In genomic region chr1:175129644-175129996, GRCh38 we compare ENCODE assay signal across 14 cellular contexts.
DNase-seq lines count a peak whose midpoint lies in the region; ATAC-seq and TF ChIP-seq lines count a peak whose summit lies in the region.
"Had no signal": no experiment of that assay in that cellular context is flagged by ENCODE, and none has a peak within 500 bp of the region (broad histone marks: within the 10 kb centered on the region; RNA-seq: fewer than 3 reads in every experiment).

No MANE protein-coding gene starts in this region.

- H3K4me3 ChIP-seq in gastroesophageal sphincter: no peak overlapping the region
- H3K4me3 ChIP-seq in neural progenitor cell: no peak overlapping the region
- H3K4me3 ChIP-seq: smooth muscle cell had no signal

- no peak overlapping the region for H3K9ac ChIP-seq in neural progenitor cell

- H3K79me2 ChIP-seq in neural progenitor cell (ENCODE audit: low read depth): no peaks in the 10 kb centered on the region

- H3K4me3 Mint-ChIP-seq in neural progenitor cell: no peak overlapping the region
- H3K4me3 Mint-ChIP-seq: dendritic cell treated with granulocyte-macrophage colony-stimulating factor and Interleukin-4, amounts not matched to agents 40 ng/mL and 50 ng/mL, for 4 days; immature natural killer cell had no signal

- H3K4me2 ChIP-seq in neural progenitor cell: peak overlapping the region; percentile 46
- H3K4me2 ChIP-seq: smooth muscle cell had no signal

- no peaks in the 10 kb centered on the region for H3K36me3 ChIP-seq in gastroesophageal sphincter
- no peaks in the 10 kb centered on the region for H3K36me3 ChIP-seq in neural progenitor cell

- H3K27ac Mint-ChIP-seq in neural progenitor cell: peak overlapping the region; percentile 75
- H3K27ac Mint-ChIP-seq: activated T-helper 2 cell treated with anti-CD3 and anti-CD28 coated beads, Interferon-gamma antibody, Interleukin-2, Interleukin-4, amounts not matched to agents 10 μg/mL and 5 μg/mL and 100 μg/mL, durations not matched to agents 14 hours and 24 hours and 36 hours; dendritic cell treated with granulocyte-macrophage colony-stimulating factor and Interleukin-4, amounts not matched to agents 40 ng/mL and 50 ng/mL, for 4 days; immature natural killer cell had no signal

- no peak for TF ChIP-seq EP300 in gastroesophageal sphincter (IDR thresholded peaks at IDR 0.05)

- H3K4me1 ChIP-seq in gastroesophageal sphincter (peaks cover 33 to 91% (median 49%) of the 10 kb centered on the region in 3 donors), neural progenitor cell (peaks cover 18% of the 10 kb centered on the region)

- WGBS in gastroesophageal sphincter (ENCODE audit: low coverage in 1 of 2), 2 donors: 36 to 89% methylated on average over 1 to 2 of the region's 2 CpGs

- peak; percentile 10 for ATAC-seq in left ventricle myocardium superior
- no peak for ATAC-seq in left cardiac atrium
- no peak for ATAC-seq in gastroesophageal sphincter
- ATAC-seq in HG02763 (IDR thresholded peaks at IDR 0.05; ENCODE audit: unreplicated experiment): no peak
- no peak for ATAC-seq in HG02840 (IDR thresholded peaks at IDR 0.05; ENCODE audit: low FRiP score, unreplicated experiment)
- no peak for ATAC-seq in GM21515 (IDR thresholded peaks at IDR 0.05; ENCODE audit: unreplicated experiment)
- no peak for ATAC-seq in GM18909 (IDR thresholded peaks at IDR 0.05; ENCODE audit: poor library complexity, unreplicated experiment)

- peaks cover 2% of the 10 kb centered on the region for H3K27me3 Mint-ChIP-seq in neural progenitor cell (ENCODE audit: insufficient read depth, low read depth)
- H3K27me3 Mint-ChIP-seq: dendritic cell treated with granulocyte-macrophage colony-stimulating factor and Interleukin-4, amounts not matched to agents 40 ng/mL and 50 ng/mL, for 4 days had no signal

- H3K4me1 Mint-ChIP-seq in neural progenitor cell: peaks cover 16% of the 10 kb centered on the region
- H3K4me1 Mint-ChIP-seq: immature natural killer cell had no signal

- no peak overlapping the region for H2AFZ ChIP-seq in neural progenitor cell (replicated peaks)

- no peaks in the 10 kb centered on the region for H3K9me3 ChIP-seq in gastroesophageal sphincter
- no peaks in the 10 kb centered on the region for H3K9me3 ChIP-seq in neural progenitor cell (ENCODE audit: low read depth)

- no peaks in the 10 kb centered on the region for H3K36me3 Mint-ChIP-seq in neural progenitor cell
- H3K36me3 Mint-ChIP-seq: immature natural killer cell had no signal

- no peak for DNase-seq in left ventricle myocardium superior
- no peak for DNase-seq in left cardiac atrium
- no peak for DNase-seq in neural progenitor cell (ENCODE audit: low spot score)
- DNase-seq: activated CD4-positive, alpha-beta T cell treated with anti-CD3 and anti-CD28 coated beads, Interleukin-2, amount 50 U/mL, for 48 hours; anterior cingulate cortex; immature natural killer cell had no signal

- H3K27me3 ChIP-seq in gastroesophageal sphincter (no peaks in the 10 kb centered on the region), neural progenitor cell (peaks cover 74% of the 10 kb centered on the region)

- H3F3A ChIP-seq in neural progenitor cell (ENCODE audit: low read depth): peaks cover 23% of the 10 kb centered on the region

- no peaks in the 10 kb centered on the region for H3K9me3 Mint-ChIP-seq in neural progenitor cell
- H3K9me3 Mint-ChIP-seq: activated T-helper 2 cell treated with anti-CD3 and anti-CD28 coated beads, Interferon-gamma antibody, Interleukin-2, Interleukin-4, amounts not matched to agents 10 μg/mL and 5 μg/mL and 100 μg/mL, durations not matched to agents 14 hours and 24 hours and 36 hours; dendritic cell treated with granulocyte-macrophage colony-stimulating factor and Interleukin-4, amounts not matched to agents 40 ng/mL and 50 ng/mL, for 4 days; immature natural killer cell had no signal

- TF ChIP-seq POLR2A in gastroesophageal sphincter (IDR thresholded peaks at IDR 0.05): no peak

- intact Hi-C loops in left ventricle myocardium superior (cut with micrococcal nuclease) (no loop called here), left cardiac atrium (cut with DNase I) (no loop called here)

- TF ChIP-seq CTCF in gastroesophageal sphincter (IDR thresholded peaks at IDR 0.05) (no peak), neural progenitor cell (IDR thresholded peaks at IDR 0.05) (no peak)

- peaks cover 9% of the 10 kb centered on the region for H4K20me1 ChIP-seq in neural progenitor cell (ENCODE audit: low read depth)

- peak overlapping the region; percentile 81 to 86 (median 82) for H3K27ac ChIP-seq in gastroesophageal sphincter
- no peak overlapping the region for H3K27ac ChIP-seq in neural progenitor cell
